In genomic region chr16:81693047-81693446, GRCh38 we compare ENCODE assay signal across 21 cellular contexts.
DNase-seq lines count a peak whose midpoint lies in the region; ATAC-seq and TF ChIP-seq lines count a peak whose summit lies in the region.
"Had no signal": no experiment of that assay in that cellular context is flagged by ENCODE, and none has a peak within 500 bp of the region (broad histone marks: within the 10 kb centered on the region; RNA-seq: fewer than 3 reads in every experiment).

No MANE protein-coding gene starts in this region.

- TF ChIP-seq CTCF in fibroblast of lung (conservative IDR thresholded peaks at IDR 0.05 in 1 of 2, IDR thresholded peaks at IDR 0.05 in 1 of 2; ENCODE audit: low read depth in 1 of 2, low read length in 2 of 2) = no peak
- TF ChIP-seq CTCF in ascending aorta (IDR thresholded peaks at IDR 0.05) = no peak
- no peak for TF ChIP-seq CTCF in spleen (IDR thresholded peaks at IDR 0.05 in 8 of 11, conservative IDR thresholded peaks at IDR 0.05 in 3 of 11)
- TF ChIP-seq CTCF in Caco-2 (IDR thresholded peaks at IDR 0.05; ENCODE audit: insufficient read depth in 1 of 2, low read depth in 1 of 2, low read length in 1 of 2, severe bottlenecking in 1 of 2, unreplicated experiment in 1 of 2) = no peak

- no peak overlapping the region for H2AFZ ChIP-seq in fibroblast of lung (ENCODE audit: low read length)

- no peak overlapping the region for H3K4me3 ChIP-seq in fibroblast of lung (replicated peaks in 1 of 4; ENCODE audit: control extremely low read depth in 1 of 4, insufficient read depth in 1 of 4, low read depth in 3 of 4, low read length in 4 of 4)
- H3K4me3 ChIP-seq in ascending aorta = no peak overlapping the region
- no peak overlapping the region for H3K4me3 ChIP-seq in spleen
- no peak overlapping the region for H3K4me3 ChIP-seq in Caco-2 (ENCODE audit: low read depth, low read length)

- no peaks in the 10 kb centered on the region for H3K27me3 ChIP-seq in fibroblast of lung (ENCODE audit: control insufficient read depth, insufficient read depth, low read length)
- H3K27me3 ChIP-seq in ascending aorta = no peaks in the 10 kb centered on the region
- H3K27me3 ChIP-seq in spleen (replicated peaks in 1 of 7) = no peaks in the 10 kb centered on the region
- no peaks in the 10 kb centered on the region for H3K27me3 ChIP-seq in Caco-2 (replicated peaks; ENCODE audit: control insufficient read depth, insufficient read depth, low read length)
- H3K27me3 ChIP-seq: BE2C had no signal

- H3K4me2 ChIP-seq in fibroblast of lung (ENCODE audit: extremely low read depth, insufficient read depth, low read length) = peak overlapping the region; percentile 27
- H3K4me2 ChIP-seq: KMS-11 had no signal

- CTCF ChIA-PET in Caco-2 (lab: Charles Lee) = no interaction called here

- peaks cover 3% of the 10 kb centered on the region for H3K4me1 ChIP-seq in fibroblast of lung (ENCODE audit: control insufficient read depth, extremely low read depth, insufficient read depth, low read length)
- H3K4me1 ChIP-seq in ascending aorta = no peaks in the 10 kb centered on the region
- H3K4me1 ChIP-seq in spleen = peaks cover 0 to 45% (median 24%) of the 10 kb centered on the region in 6 donors
- H3K4me1 ChIP-seq in Caco-2 = no peaks in the 10 kb centered on the region
- H3K4me1 ChIP-seq: BE2C had no signal

- DNase-seq in AG20443 (ENCODE audit: low spot score) = peak; percentile 61
- peak; percentile 41 to 83 for DNase-seq in fibroblast of lung (ENCODE audit: low read depth in 2 of 2)
- DNase-seq in pulmonary artery endothelial cell (ENCODE audit: low read depth, low spot score) = peak; percentile 90
- no peak for DNase-seq in ascending aorta (ENCODE audit: low spot score in 2 of 2)
- no peak for DNase-seq in stimulated activated effector memory CD8-positive, alpha-beta T cell treated with anti-CD3 and anti-CD28 coated beads, Interleukin-12 subunit alpha, Interleukin-12 subunit beta, amount 100 ng/mL, for 72 hours (ENCODE audit: low spot score in 2 of 2)
- DNase-seq in spleen = no peak
- no peak for DNase-seq in Caco-2
- DNase-seq: activated naive CD4-positive, alpha-beta T cell treated with anti-CD3 and anti-CD28 coated beads, Interleukin-2, amount 50 U/mL, for 16 hours; BE2C; central memory CD4-positive, alpha-beta T cell; DMS153; erythroblast; left ventricle myocardium superior; NCI-H146; NCI-H524; stimulated activated CD4-positive, alpha-beta T cell treated with anti-CD3 and anti-CD28 coated beads, Interleukin-15, amount 100 ng/mL, for 24 hours; SW 1271 had no signal

- H3K9me3 ChIP-seq in fibroblast of lung (ENCODE audit: control insufficient read depth, insufficient read depth, low read depth, low read length) = no peaks in the 10 kb centered on the region
- no peaks in the 10 kb centered on the region for H3K9me3 ChIP-seq in ascending aorta
- H3K9me3 ChIP-seq in spleen = no peaks in the 10 kb centered on the region
- no peaks in the 10 kb centered on the region for H3K9me3 ChIP-seq in Caco-2
- H3K9me3 ChIP-seq: BE2C had no signal

- no peaks in the 10 kb centered on the region for H3K9me3 Mint-ChIP-seq in activated T-helper 17 cell treated with anti-CD3 and anti-CD28 coated beads, Interleukin-2, amount 50 U/mL, for 72 hours
- H3K9me3 Mint-ChIP-seq in stimulated activated effector memory CD8-positive, alpha-beta T cell treated with anti-CD3 and anti-CD28 coated beads, Interleukin-12 subunit alpha, Interleukin-12 subunit beta, amount 100 ng/mL, for 72 hours = no peaks in the 10 kb centered on the region
- no peaks in the 10 kb centered on the region for H3K9me3 Mint-ChIP-seq in Caco-2 (ENCODE audit: unreplicated experiment)

- no peak for TF ChIP-seq POLR2A in spleen (IDR thresholded peaks at IDR 0.05)

- H3K27ac Mint-ChIP-seq in activated T-helper 17 cell treated with anti-CD3 and anti-CD28 coated beads, Interleukin-2, amount 50 U/mL, for 72 hours = peak overlapping the region; percentile 38
- no peak overlapping the region for H3K27ac Mint-ChIP-seq in stimulated activated effector memory CD8-positive, alpha-beta T cell treated with anti-CD3 and anti-CD28 coated beads, Interleukin-12 subunit alpha, Interleukin-12 subunit beta, amount 100 ng/mL, for 72 hours
- H3K27ac Mint-ChIP-seq in Caco-2 (ENCODE audit: unreplicated experiment) = no peak overlapping the region

- H3K27ac ChIP-seq in fibroblast of lung (ENCODE audit: insufficient read depth, low read length) (peak overlapping the region; percentile 68), ascending aorta (no peak overlapping the region), spleen (no peak overlapping the region)
- H3K27ac ChIP-seq: HL-60, KMS-11 had no signal

- POLR2A ChIA-PET in Caco-2 (lab: Charles Lee) = no interaction called here

- BruUV-seq in Caco-2 (replicated peaks; lab: Mats Ljungman, UMichigan) = no TSS peak

- intact Hi-C loops in ascending aorta (cut with DNase I) (no loop called here), spleen (cut with DNase I; ENCODE audit: low total_unique reads) (no loop called here), Caco-2 (cut with micrococcal nuclease; ENCODE audit: unreplicated experiment) (no loop called here)

- H3K4me1 Mint-ChIP-seq in activated T-helper 17 cell treated with anti-CD3 and anti-CD28 coated beads, Interleukin-2, amount 50 U/mL, for 72 hours = no peaks in the 10 kb centered on the region
- peaks cover 12% of the 10 kb centered on the region for H3K4me1 Mint-ChIP-seq in stimulated activated effector memory CD8-positive, alpha-beta T cell treated with anti-CD3 and anti-CD28 coated beads, Interleukin-12 subunit alpha, Interleukin-12 subunit beta, amount 100 ng/mL, for 72 hours
- no peaks in the 10 kb centered on the region for H3K4me1 Mint-ChIP-seq in Caco-2 (ENCODE audit: low read depth, unreplicated experiment)

- no peaks in the 10 kb centered on the region for H4K20me1 ChIP-seq in fibroblast of lung (ENCODE audit: control insufficient read depth, extremely low read depth, insufficient read depth, low read length)

- 93 to 97% (median 95%) methylated on average over 17 of the region's 17 CpGs for WGBS in spleen, 5 donors

- no peaks in the 10 kb centered on the region for H3K27me3 Mint-ChIP-seq in activated T-helper 17 cell treated with anti-CD3 and anti-CD28 coated beads, Interleukin-2, amount 50 U/mL, for 72 hours
- no peaks in the 10 kb centered on the region for H3K27me3 Mint-ChIP-seq in Caco-2 (ENCODE audit: insufficient read depth, unreplicated experiment)

- peaks cover 4% of the 10 kb centered on the region for H3K36me3 ChIP-seq in fibroblast of lung (ENCODE audit: control insufficient read depth, insufficient read depth, low read length)
- H3K36me3 ChIP-seq in ascending aorta = peaks cover 7 to 19% of the 10 kb centered on the region in 2 donors
- H3K36me3 ChIP-seq in spleen = peaks cover 0 to 83% (median 60%) of the 10 kb centered on the region in 6 donors
- peaks cover 4% of the 10 kb centered on the region for H3K36me3 ChIP-seq in Caco-2 (ENCODE audit: control insufficient read depth, insufficient read depth, low read length)

- H3K4me3 Mint-ChIP-seq in activated T-helper 17 cell treated with anti-CD3 and anti-CD28 coated beads, Interleukin-2, amount 50 U/mL, for 72 hours = no peak overlapping the region
- H3K4me3 Mint-ChIP-seq in stimulated activated effector memory CD8-positive, alpha-beta T cell treated with anti-CD3 and anti-CD28 coated beads, Interleukin-12 subunit alpha, Interleukin-12 subunit beta, amount 100 ng/mL, for 72 hours = no peak overlapping the region
- no peak overlapping the region for H3K4me3 Mint-ChIP-seq in Caco-2 (ENCODE audit: unreplicated experiment)

- H3K79me2 ChIP-seq in fibroblast of lung (ENCODE audit: control insufficient read depth, insufficient read depth, low read length) = no peaks in the 10 kb centered on the region

- ATAC-seq in activated T-helper 17 cell treated with anti-CD3 and anti-CD28 coated beads, Interleukin-2, amount 50 U/mL, for 72 hours (replicated peaks) = no peak
- no peak for ATAC-seq in stimulated activated effector memory CD8-positive, alpha-beta T cell treated with anti-CD3 and anti-CD28 coated beads, Interleukin-12 subunit alpha, Interleukin-12 subunit beta, amount 100 ng/mL, for 72 hours
- ATAC-seq: HCT116, left ventricle myocardium superior had no signal

- no peak overlapping the region for H3K9ac ChIP-seq in fibroblast of lung (ENCODE audit: insufficient read depth, low read length)
- H3K9ac ChIP-seq: KMS-11 had no signal

- peaks cover 31% of the 10 kb centered on the region for H3K36me3 Mint-ChIP-seq in activated T-helper 17 cell treated with anti-CD3 and anti-CD28 coated beads, Interleukin-2, amount 50 U/mL, for 72 hours (ENCODE audit: low read depth)
- peaks cover 50% of the 10 kb centered on the region for H3K36me3 Mint-ChIP-seq in stimulated activated effector memory CD8-positive, alpha-beta T cell treated with anti-CD3 and anti-CD28 coated beads, Interleukin-12 subunit alpha, Interleukin-12 subunit beta, amount 100 ng/mL, for 72 hours
- peaks cover 17% of the 10 kb centered on the region for H3K36me3 Mint-ChIP-seq in Caco-2 (ENCODE audit: insufficient read depth, unreplicated experiment)

Comparison
In these comparisons a context has a peak if more than half of its experiments do, and no peak if none do; other contexts are left out.
1. DNase-seq: peak in AG20443 (single experiment), fibroblast of lung (2 of 2) and pulmonary artery endothelial cell (single experiment); none in ascending aorta (0 of 2), stimulated activated effector memory CD8-positive, alpha-beta T cell treated with anti-CD3 and anti-CD28 coated beads, Interleukin-12 subunit alpha, Interleukin-12 subunit beta, amount 100 ng/mL, for 72 hours (0 of 2), spleen (single experiment) and Caco-2 (0 of 2).